8 cellular contexts compared by ENCODE assay signal in the genomic region with DNA sequence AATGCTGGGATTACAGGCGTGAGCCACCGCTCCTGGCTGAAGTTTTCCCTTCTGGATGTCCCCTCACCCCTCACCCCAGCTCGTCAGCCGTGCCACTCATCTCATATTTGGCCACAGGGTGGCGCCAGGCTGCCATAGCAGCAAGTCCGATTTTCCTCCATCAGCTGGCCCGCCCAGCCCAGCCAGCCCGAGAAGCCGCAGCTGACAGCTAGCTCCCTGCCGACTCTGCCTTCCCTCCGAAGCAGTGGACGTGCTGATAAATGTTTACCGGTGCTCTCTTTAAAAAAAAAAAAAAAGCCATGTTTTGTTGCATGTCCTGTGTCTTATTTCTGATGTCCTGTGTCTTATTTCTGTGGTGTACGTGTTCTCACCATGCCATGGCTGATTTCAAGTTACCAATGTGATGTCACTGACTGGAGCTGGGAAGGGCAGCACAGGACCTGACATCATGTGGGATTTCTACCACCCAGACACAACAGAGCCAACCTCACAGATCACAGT. TPM values are rescaled to one million over a fixed set of nuclear protein-coding genes. Genes with fewer than 3 reads are reported as not detected.
A peak's percentile ranks its signal among the peaks of the same experiment; 100 is the strongest.
DNase-seq lines count a peak whose midpoint lies in the region; ATAC-seq and TF ChIP-seq lines count a peak whose summit lies in the region.

No MANE protein-coding gene starts in this region.

- DNase-seq in GM12864 (ENCODE audit: low read depth), result peak; percentile 44
- DNase-seq in NCI-H345 (lab: John Stamatoyannopoulos, UW), result peak; percentile 91
- DNase-seq in activated CD4-positive, alpha-beta T cell treated with anti-CD3 and anti-CD28 coated beads for 1 hour, result peak; percentile 64
- DNase-seq in central memory CD4-positive, alpha-beta T cell, result peak; percentile 76
- DNase-seq in left colon, result peak; percentile 91 to 95
- peak; percentile 83 for DNase-seq in stimulated activated CD4-positive, alpha-beta T cell treated with anti-CD3 and anti-CD28 coated beads, Interleukin-1b, Interleukin-23, amount 100 ng/mL, for 48 hours

- intact Hi-C loops in left colon (cut with DNase I, micrococcal nuclease), result no loop called here

- ATAC-seq in HG02884 (IDR thresholded peaks at IDR 0.05; ENCODE audit: unreplicated experiment) (peak; percentile 71), left colon (peak; percentile 46), HG03280 (IDR thresholded peaks at IDR 0.05; ENCODE audit: unreplicated experiment) (no peak)

- no peak overlapping the region for H3K4me3 ChIP-seq in GM12864 (ENCODE audit: low read depth, low read length)

- peak; percentile 77 for TF ChIP-seq CTCF in GM12864 (IDR thresholded peaks at IDR 0.05; ENCODE audit: low read depth, low read length, missing control alignments)

RNA-seq across cellular contexts. Expression of a gene that starts 58.3 kb away (rescaled TPM):
- total RNA-seq in left colon, result 10 to 100 TPM; 37.2 TPM
